ENCODE assay signal across 27 cellular contexts in genomic region chrX:7983594-7983993, GRCh38. TPM values are rescaled to one million over a fixed set of nuclear protein-coding genes. Genes with fewer than 3 reads are reported as not detected.
DNase-seq lines count a peak whose midpoint lies in the region; ATAC-seq, FAIRE-seq and TF ChIP-seq lines count a peak whose summit lies in the region.
"Had no signal": no experiment of that assay in that cellular context is flagged by ENCODE, and none has a peak within 500 bp of the region (broad histone marks: within the 10 kb centered on the region; RNA-seq: fewer than 3 reads in every experiment).

No MANE protein-coding gene starts in this region.

- H3K9me3 ChIP-seq in cardiac muscle cell (ENCODE audit: low read depth) (no peaks in the 10 kb centered on the region), right atrium auricular region (no peaks in the 10 kb centered on the region), small intestine (ENCODE audit: control insufficient read depth, low read depth) (no peaks in the 10 kb centered on the region)
- H3K9me3 ChIP-seq: BE2C; BLaER1 treated with 17β-estradiol and CSF1 and Interleukin-3, amounts not matched to agents 10 nM and 100 nM had no signal

- no peaks in the 10 kb centered on the region for H3K36me3 Mint-ChIP-seq in T-cell
- H3K36me3 Mint-ChIP-seq: CD14-positive monocyte; CD8-positive, alpha-beta memory T cell had no signal

- FAIRE-seq in islet of Langerhans (lab: Jason Lieb, UNC): peak; percentile 36
- no peak for FAIRE-seq in small intestine (lab: Jason Lieb, UNC)
- FAIRE-seq: A204.1, D721Med, GM12878 had no signal

- H3K27ac ChIP-seq in cardiac muscle cell: peak overlapping the region; percentile 7
- H3K27ac ChIP-seq in right atrium auricular region: no peak overlapping the region
- peak overlapping the region; percentile 65 for H3K27ac ChIP-seq in VCaP
- no peak overlapping the region for H3K27ac ChIP-seq in small intestine (ENCODE audit: low read depth in 1 of 2, low read length in 1 of 2)
- H3K27ac ChIP-seq: 22Rv1; BLaER1 treated with 17β-estradiol and CSF1 and Interleukin-3, amounts not matched to agents 10 nM and 100 nM had no signal

- H3K4me1 ChIP-seq in cardiac muscle cell (ENCODE audit: low read depth) (peaks cover 21% of the 10 kb centered on the region), right atrium auricular region (no peaks in the 10 kb centered on the region), small intestine (ENCODE audit: control insufficient read depth in 2 of 2, insufficient read depth in 1 of 2, low read depth in 1 of 2, low read length in 1 of 2) (no peaks in the 10 kb centered on the region)
- H3K4me1 ChIP-seq: BE2C had no signal

- H3K9me3 Mint-ChIP-seq in T-cell: no peaks in the 10 kb centered on the region
- H3K9me3 Mint-ChIP-seq: CD14-positive monocyte; CD4-positive, alpha-beta T cell; CD8-positive, alpha-beta memory T cell; GM23338; H9 had no signal

- H3K4me3 ChIP-seq in cardiac muscle cell: no peak overlapping the region
- no peak overlapping the region for H3K4me3 ChIP-seq in right atrium auricular region
- no peak overlapping the region for H3K4me3 ChIP-seq in small intestine (ENCODE audit: low read depth in 1 of 2, low read length in 2 of 2)
- H3K4me3 ChIP-seq: BLaER1 treated with 17β-estradiol and CSF1 and Interleukin-3, amounts not matched to agents 10 nM and 100 nM; GM12878; GM23338 had no signal

- H3K27me3 Mint-ChIP-seq in T-cell: no peaks in the 10 kb centered on the region
- H3K27me3 Mint-ChIP-seq: CD4-positive, alpha-beta T cell had no signal

- no peaks in the 10 kb centered on the region for H3K4me1 Mint-ChIP-seq in T-cell
- H3K4me1 Mint-ChIP-seq: CD8-positive, alpha-beta memory T cell; GM23338 had no signal

- DNase-seq in cardiac muscle cell (ENCODE audit: low read depth in 1 of 2, low spot score in 1 of 2) (peak in 1 of 2 donors; percentile 7), right atrium auricular region (ENCODE audit: low spot score) (no peak), small intestine (peak; percentile 13), T-cell (no peak), RPMI8226 (no peak)
- DNase-seq in activated naive CD4-positive, alpha-beta T cell treated with anti-CD3 and anti-CD28 coated beads, Interleukin-2, amount 50 U/mL, for 16 hours: no peak
- DNase-seq: ACHN; AML-193; BE2C; CD4-positive, alpha-beta T cell; CD8-positive, alpha-beta memory T cell; DMS 273 treated with DMSO at 0.1 percent for 48 hours; DMS79; EL; GDM1; H9 had no signal

- H3K4me3 Mint-ChIP-seq in T-cell: no peak overlapping the region
- H3K4me3 Mint-ChIP-seq: CD14-positive monocyte; CD4-positive, alpha-beta T cell; CD8-positive, alpha-beta memory T cell; GM23338; H9 had no signal

- TF ChIP-seq CTCF in cardiac muscle cell (IDR thresholded peaks at IDR 0.05; ENCODE audit: low read depth, low read length) (no peak), right atrium auricular region (IDR thresholded peaks at IDR 0.05) (no peak), VCaP (conservative IDR thresholded peaks at IDR 0.05) (no peak)

- ATAC-seq in T-cell (replicated peaks in 1 of 4): no peak
- ATAC-seq: GM12878, GM23338, HCT116 had no signal

- H3K27me3 ChIP-seq in cardiac muscle cell (no peaks in the 10 kb centered on the region), right atrium auricular region (no peaks in the 10 kb centered on the region), small intestine (ENCODE audit: control insufficient read depth in 2 of 2, insufficient read depth in 2 of 2, low read length in 2 of 2) (no peaks in the 10 kb centered on the region)
- H3K27me3 ChIP-seq: BE2C; BLaER1 treated with 17β-estradiol and CSF1 and Interleukin-3, amounts not matched to agents 10 nM and 100 nM had no signal

- 12 to 65% (median 27%) methylated on average over 1 of the region's 1 CpG for WGBS in small intestine, 3 donors

- POLR2A ChIA-PET in T-cell (lab: Charles Lee): no interaction called here

- no peak overlapping the region for H3K27ac Mint-ChIP-seq in T-cell
- H3K27ac Mint-ChIP-seq: CD14-positive monocyte; CD4-positive, alpha-beta T cell; CD8-positive, alpha-beta memory T cell; GM23338; H9 had no signal

- H3K36me3 ChIP-seq in cardiac muscle cell: no peaks in the 10 kb centered on the region
- H3K36me3 ChIP-seq in right atrium auricular region: no peaks in the 10 kb centered on the region
- no peaks in the 10 kb centered on the region for H3K36me3 ChIP-seq in small intestine (ENCODE audit: control insufficient read depth in 2 of 2, insufficient read depth in 2 of 2, low read length in 2 of 2)
- H3K36me3 ChIP-seq: BE2C; BLaER1 treated with 17β-estradiol and CSF1 and Interleukin-3, amounts not matched to agents 10 nM and 100 nM had no signal

- CTCF ChIA-PET in T-cell (lab: Charles Lee): no interaction called here

RNA-seq across cellular contexts. Expression of gene PNPLA4, which starts 56.4 kb away (rescaled TPM):
- 56.2 and 58.5 TPM in 2 replicates for total RNA-seq in cardiac muscle cell
- polyA plus RNA-seq in cardiac muscle cell: 70.4 and 72.6 TPM in 2 replicates
- total RNA-seq in right atrium auricular region: 10 to 100 TPM; 34.0 to 52.6 TPM
- polyA plus RNA-seq in small intestine: 10 to 100 TPM; 11.5 to 18.9 (median 17.7) TPM
- 1 to 10 TPM; 5.1 to 7.0 (median 6.2) TPM for total RNA-seq in T-cell
- total RNA-seq: H4 had no signal

Comparison
In these comparisons a context has a peak if more than half of its experiments do, and no peak if none do; other contexts are left out.
1. H3K27ac ChIP-seq: peak in cardiac muscle cell (single experiment) and VCaP (single experiment); none in right atrium auricular region (0 of 2) and small intestine (0 of 2).